Comparison of ENCODE assay signal across 1 cellular context in genomic region chr1:26500488-26501175, GRCh38.
TF ChIP-seq lines count a peak whose summit lies in the region.

No MANE protein-coding gene starts in this region.

TF ChIP-seq in K562, 482 proteins besides CTCF, POLR2A, EP300 and RAD21 (continued from another document and continues in another):
- TF ChIP-seq ATF6 (CRISPR knock-in tag; IDR thresholded peaks at IDR 0.05) (peak; percentile 94; the same call in 1 of the 2 replicates), NCOA4 (IDR thresholded peaks at IDR 0.05; ENCODE audit: partially characterized antibody) (peak; percentile 10), SMC3 (conservative IDR thresholded peaks at IDR 0.05; ENCODE audit: insufficient read depth, low read depth, low read length) (no peak), POLR2B (IDR thresholded peaks at IDR 0.05; ENCODE audit: low read depth, partially characterized antibody) (peak; percentile 75), PRMT5 (CRISPR knock-in tag; IDR thresholded peaks at IDR 0.05) (0 out of 2 replicates have a peak, but pooled peaks have one; percentile 79), USF2 (CRISPR knock-in tag; IDR thresholded peaks at IDR 0.05) (peak; percentile 89), HINFP (tag; conservative IDR thresholded peaks at IDR 0.05; ENCODE audit: low read depth) (no peak), E2F4 (CRISPR knock-in tag; IDR thresholded peaks at IDR 0.05; ENCODE audit: low read depth) (0 out of 2 replicates have a peak, but pooled peaks have one; percentile 6), PHF8 (IDR thresholded peaks at IDR 0.05; ENCODE audit: borderline replicate concordance, low read length) (peak; percentile 76; the same call in 1 of the 2 replicates), NFIC (IDR thresholded peaks at IDR 0.05) (peak; percentile 98), CREB3L1 (IDR thresholded peaks at IDR 0.05; ENCODE audit: borderline replicate concordance, low read depth) (peak; percentile 65; the same call in 1 of the 2 replicates), ARID3B (CRISPR knock-in tag; IDR thresholded peaks at IDR 0.05; ENCODE audit: borderline replicate concordance) (0 out of 2 replicates have a peak, but pooled peaks have one; percentile 36), TRIM24 (IDR thresholded peaks at IDR 0.05) (peak in 1 of 2 experiments; percentile 57; a peak in 1 of 4 replicates), SRSF7 (optimal IDR thresholded peaks at IDR 0.05; ENCODE audit: low read depth, low read length) (no peak), SRSF1 (IDR thresholded peaks at IDR 0.05; ENCODE audit: low read depth, low read length) (peak; percentile 76; the same call in 1 of the 2 replicates), TBL1XR1 (IDR thresholded peaks at IDR 0.05; ENCODE audit: low read length in 2 of 2) (0 out of 4 replicates have a peak, but pooled peaks of 1 of the 2 experiments have one; percentile 0), ZBTB43 (CRISPR knock-in tag; IDR thresholded peaks at IDR 0.05) (peak; percentile 90), CHCHD3 (CRISPR knock-in tag; IDR thresholded peaks at IDR 0.05) (no peak), AFF4 (CRISPR knock-in tag; IDR thresholded peaks at IDR 0.05) (peak; percentile 96), ZNF609 (CRISPR knock-in tag; IDR thresholded peaks at IDR 0.05; ENCODE audit: borderline replicate concordance) (peak; percentile 91; the same call in 1 of the 2 replicates), PTRF (tag; IDR thresholded peaks at IDR 0.05) (no peak), NRF1 (conservative IDR thresholded peaks at IDR 0.05 in 1 of 2, IDR thresholded peaks at IDR 0.05 in 1 of 2) (peak; percentile 86 to 88), ZNF57 (CRISPR knock-in tag; IDR thresholded peaks at IDR 0.05) (peak; percentile 63; the same call in 1 of the 2 replicates), RBFOX2 (IDR thresholded peaks at IDR 0.05; ENCODE audit: low read depth, low read length) (peak; percentile 90), ZFP91 (CRISPR knock-in tag; IDR thresholded peaks at IDR 0.05) (no peak), KDM5B (IDR thresholded peaks at IDR 0.05; ENCODE audit: insufficient replicate concordance, low read depth, low read length) (peak; percentile 17), NFXL1 (CRISPR knock-in tag; IDR thresholded peaks at IDR 0.05) (no peak), MECOM (CRISPR knock-in tag; IDR thresholded peaks at IDR 0.05) (no peak), ARHGAP35 (IDR thresholded peaks at IDR 0.05; ENCODE audit: partially characterized antibody) (peak; percentile 81), CBX1 (IDR thresholded peaks at IDR 0.05; ENCODE audit: low read depth) (peak; percentile 23; the same call in 1 of the 2 replicates), RBM34 (IDR thresholded peaks at IDR 0.05; ENCODE audit: borderline replicate concordance, insufficient read depth, low read length) (0 out of 2 replicates have a peak, but pooled peaks have one; percentile 73), ETV6 (IDR thresholded peaks at IDR 0.05; ENCODE audit: borderline replicate concordance in 1 of 2, low read depth in 2 of 2, low read length in 1 of 2) (0 out of 4 replicates have a peak, but pooled peaks of 1 of the 2 experiments have one; percentile 1), ETV6 (CRISPR knock-in tag; IDR thresholded peaks at IDR 0.05; ENCODE audit: borderline replicate concordance) (peak; percentile 55; the same call in 1 of the 2 replicates), MAX (CRISPR knock-in tag; IDR thresholded peaks at IDR 0.05) (peak; percentile 89), ZFX (CRISPR knock-in tag; IDR thresholded peaks at IDR 0.05) (peak; percentile 95), ZEB2 (IDR thresholded peaks at IDR 0.05) (peak; percentile 96)
